In the genomic region with DNA sequence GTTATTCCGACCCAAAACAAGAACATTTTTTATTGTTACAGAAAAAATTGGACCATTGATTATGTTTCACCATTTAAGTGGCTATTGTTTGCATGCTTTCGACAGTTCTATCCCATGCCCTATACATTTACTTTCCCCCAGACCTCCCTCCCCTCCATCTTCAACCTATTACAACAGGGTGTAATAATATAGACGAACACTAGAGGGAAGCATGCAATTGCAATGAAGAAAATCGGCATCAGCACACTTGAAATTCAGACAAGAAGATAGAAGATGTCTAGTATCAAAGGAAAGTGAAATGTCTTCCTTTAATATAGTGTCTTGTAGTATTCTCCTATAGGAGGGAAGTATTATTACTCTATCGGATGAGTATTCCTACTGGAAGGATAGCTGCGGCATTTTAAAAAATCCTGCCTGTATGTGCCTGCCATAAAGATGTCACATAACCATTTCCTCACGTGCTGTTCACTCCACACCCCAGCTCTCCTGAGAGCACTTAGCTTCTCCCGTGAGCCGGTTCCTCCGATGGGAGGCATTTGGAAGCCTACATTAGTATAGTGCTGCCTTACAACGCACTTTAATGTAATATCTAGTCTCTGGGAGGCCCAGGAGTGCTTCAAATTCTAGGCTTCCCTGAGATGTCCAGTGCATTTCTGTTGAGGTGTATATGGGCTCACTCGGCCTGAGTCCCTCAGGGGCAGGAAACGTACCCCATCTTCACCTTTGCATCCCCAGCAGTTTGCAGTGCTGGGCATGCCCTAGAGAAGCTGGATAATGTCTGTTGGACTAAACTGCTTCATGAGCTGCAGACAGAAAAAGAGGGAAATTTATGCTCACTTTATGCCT, we compare ENCODE assay signal across 8 cellular contexts. TPM values are rescaled to one million over a fixed set of nuclear protein-coding genes. Genes with fewer than 3 reads are reported as not detected.
DNase-seq lines count a peak whose midpoint lies in the region; ATAC-seq, FAIRE-seq and TF ChIP-seq lines count a peak whose summit lies in the region.

No MANE protein-coding gene starts in this region.

- H3K23ac ChIP-seq in IMR-90 (ENCODE audit: low read depth, low read length) = no peak overlapping the region

- H2BK15ac ChIP-seq in IMR-90 (ENCODE audit: low read depth, low read length) = no peak overlapping the region

- H4K5ac ChIP-seq in IMR-90 (ENCODE audit: low read depth, low read length) = no peak overlapping the region

- H3K4me1 ChIP-seq in IMR-90 (ENCODE audit: control insufficient read depth, insufficient read depth, low read length) (no peaks in the 10 kb centered on the region), kidney (ENCODE audit: control insufficient read depth in 1 of 2, insufficient read depth in 1 of 2, low read depth in 1 of 2, low read length in 2 of 2) (peaks cover 0 to 3% of the 10 kb centered on the region in 2 donors), testis (no peaks in the 10 kb centered on the region)

- ATAC-seq in GM19468 (IDR thresholded peaks at IDR 0.05; ENCODE audit: extremely low read depth, unreplicated experiment) = peak; percentile 39
- ATAC-seq in IMR-90 (ENCODE audit: low read depth) = peak; percentile 90
- ATAC-seq in GM21528 (IDR thresholded peaks at IDR 0.05; ENCODE audit: low FRiP score, unreplicated experiment) = no peak

- H2BK20ac ChIP-seq in IMR-90 (ENCODE audit: low read depth, low read length) = no peak overlapping the region

- no peak overlapping the region for H3K4ac ChIP-seq in IMR-90 (ENCODE audit: low read depth, low read length)

- no peak overlapping the region for H2AK9ac ChIP-seq in IMR-90 (replicated peaks; ENCODE audit: low read depth, low read length, poor library complexity)

- H2AFZ ChIP-seq in IMR-90 (replicated peaks; ENCODE audit: low read length, poor library complexity) = no peak overlapping the region

- intact Hi-C loops in IMR-90 (cut with micrococcal nuclease) (loop anchor here (1.0 to 5.0 kb wide), 6 partner anchors 41 to 425 kb away; partner anchors contain the start of genes MED12L and SIAH2), MCF 10A (cut with micrococcal nuclease) (loop anchor here (1.0 to 5.0 kb wide), 6 partner anchors 43 to 425 kb away; no protein-coding TSS in a partner anchor), kidney (cut with DNase I) (loop anchor here (5.0 to 10.0 kb wide), 2 partner anchors 141 to 433 kb away; no protein-coding TSS in a partner anchor), testis (cut with DNase I; ENCODE audit: low total_unique reads) (loop anchor here (10.0 kb wide), 1 partner anchor 143 kb away; no protein-coding TSS in a partner anchor)

- peak; percentile 85 for FAIRE-seq in kidney (lab: Jason Lieb, UNC)

- no peak overlapping the region for H2BK5ac ChIP-seq in IMR-90 (ENCODE audit: low read depth, low read length, poor library complexity, severe bottlenecking)

- no peak overlapping the region for H3K4me2 ChIP-seq in IMR-90 (ENCODE audit: low read depth, low read length)

- no peak overlapping the region for H3K56ac ChIP-seq in IMR-90 (ENCODE audit: extremely low read depth, insufficient read depth, low read length)

- H3K4me3 Mint-ChIP-seq in MCF 10A (ENCODE audit: unreplicated experiment) = no peak overlapping the region

- in situ Hi-C loops in IMR-90 (cut with MboI; ENCODE audit: low sequenced_read_pairs) = loop anchor here (10.0 kb wide), 1 partner anchor 423 kb away; no protein-coding TSS in a partner anchor

- no peak overlapping the region for H2AK5ac ChIP-seq in IMR-90 (ENCODE audit: low read depth, low read length)

- H3K36me3 Mint-ChIP-seq in MCF 10A (ENCODE audit: insufficient read depth, unreplicated experiment) = no peaks in the 10 kb centered on the region

- WGBS in IMR-90 (ENCODE audit: extremely low coverage in 2 of 2, insufficient read length in 1 of 2), 2 experiments = no CpG with 5 or more reads among the region's 13 CpGs
- WGBS in testis, 2 donors = 11 to 16% methylated on average over 13 of the region's 13 CpGs

- H3K9ac ChIP-seq in IMR-90 (ENCODE audit: low read depth, low read length) (no peak overlapping the region), kidney (ENCODE audit: low read length in 2 of 2) (no peak overlapping the region)

- H3K27ac Mint-ChIP-seq in MCF 10A (ENCODE audit: low read depth, unreplicated experiment) = no peak overlapping the region

- DNase-seq in DMS 273 treated with DMSO at 0.1 percent for 48 hours (lab: John Stamatoyannopoulos, UW) (peak; percentile 29), IMR-90 (peak; percentile 70), NCI-H82 treated with DMSO at 0.1 percent for 48 hours (lab: John Stamatoyannopoulos, UW; ENCODE audit: unreplicated experiment) (peak; percentile 71), MCF 10A (ENCODE audit: unreplicated experiment) (peak; percentile 65), kidney (no peak), testis (no peak)

- CTCF ChIA-PET in IMR-90 (lab: Yijun Ruan, JAX) (interaction anchor here (0.5 to 2.5 kb wide), 9 partner anchors 13 to 421 kb away, joined by 3 to 8 read pairs (median 3); partner anchors contain the start of gene ERICH6), MCF 10A (lab: Yijun Ruan, JAX) (interaction anchor here (0.6 to 3.1 kb wide), 52 partner anchors 10 to 559 kb away, joined by 3 to 59 read pairs (median 4); partner anchors contain the start of genes ERICH6, MED12L and SIAH2)

- H3K27ac ChIP-seq in IMR-90 (ENCODE audit: insufficient read depth, low read length) (no peak overlapping the region), kidney (ENCODE audit: low read depth in 2 of 2, low read length in 2 of 2) (no peak overlapping the region), testis (no peak overlapping the region)

- TF ChIP-seq RAD21 in IMR-90 (IDR thresholded peaks at IDR 0.05; ENCODE audit: low read length) = peak; percentile 90

- H2BK120ac ChIP-seq in IMR-90 (ENCODE audit: low read depth, low read length) = no peak overlapping the region

- H3K27me3 ChIP-seq in IMR-90 (ENCODE audit: control insufficient read depth, insufficient read depth, low read length) (peaks cover 4% of the 10 kb centered on the region), testis (no peaks in the 10 kb centered on the region)

- H3K9me3 ChIP-seq in IMR-90 (ENCODE audit: control insufficient read depth, insufficient read depth, low read length) (no peaks in the 10 kb centered on the region; the same call in 1 of the 2 replicates), kidney (ENCODE audit: control insufficient read depth in 1 of 2, low read length in 2 of 2) (no peaks in the 10 kb centered on the region), testis (no peaks in the 10 kb centered on the region)

- no peaks in the 10 kb centered on the region for H3K9me3 Mint-ChIP-seq in MCF 10A (ENCODE audit: unreplicated experiment)

- H3K18ac ChIP-seq in IMR-90 (ENCODE audit: low read depth, low read length) = no peak overlapping the region

- no peak overlapping the region for H4K8ac ChIP-seq in IMR-90 (ENCODE audit: low read depth in 2 of 2, low read length in 2 of 2)

- H4K91ac ChIP-seq in IMR-90 (ENCODE audit: insufficient read depth, low read depth, low read length) = no peak overlapping the region

- H3K36me3 ChIP-seq in IMR-90 (ENCODE audit: control insufficient read depth, insufficient read depth, low read length) = no peaks in the 10 kb centered on the region
- H3K36me3 ChIP-seq in kidney (ENCODE audit: control insufficient read depth in 1 of 2, insufficient read depth in 2 of 2, low read length in 2 of 2) = no peaks in the 10 kb centered on the region
- H3K36me3 ChIP-seq in testis (ENCODE audit: low read depth, missing control alignments) = no peaks in the 10 kb centered on the region

- H3K4me3 ChIP-seq in IMR-90 (ENCODE audit: insufficient read depth, low read depth, low read length) = no peak overlapping the region
- no peak overlapping the region for H3K4me3 ChIP-seq in kidney (ENCODE audit: low read length in 2 of 2)
- H3K4me3 ChIP-seq in testis = no peak overlapping the region

- no peaks in the 10 kb centered on the region for H3K9me1 ChIP-seq in IMR-90 (ENCODE audit: insufficient read depth, low read length)

- no peaks in the 10 kb centered on the region for H3K27me3 Mint-ChIP-seq in MCF 10A (ENCODE audit: insufficient read depth, unreplicated experiment)

- H3K79me1 ChIP-seq in IMR-90 (ENCODE audit: low read depth in 1 of 2, low read length in 2 of 2) = no peaks in the 10 kb centered on the region

- dilution Hi-C loops in IMR-90 (cut with HindIII; ENCODE audit: low sequenced_read_pairs, unreplicated experiment) = no loop called here

- H3K4me1 Mint-ChIP-seq in MCF 10A (ENCODE audit: insufficient read depth, unreplicated experiment) = peaks cover 16% of the 10 kb centered on the region

- TF ChIP-seq CTCF in IMR-90 (conservative IDR thresholded peaks at IDR 0.05; ENCODE audit: low read depth, low read length) (peak; percentile 89), MCF 10A (IDR thresholded peaks at IDR 0.05; ENCODE audit: unreplicated experiment) (peak; percentile 77), kidney (IDR thresholded peaks at IDR 0.05; ENCODE audit: borderline replicate concordance, extremely low read depth, insufficient read depth) (peak; percentile 75), testis (IDR thresholded peaks at IDR 0.05) (peak; percentile 86 to 88 (median 86))

- no peaks in the 10 kb centered on the region for H4K20me1 ChIP-seq in IMR-90 (ENCODE audit: insufficient read depth, low read length)

- POLR2A ChIA-PET in IMR-90 (lab: Charles Lee; ENCODE audit: unreplicated experiment) (no interaction called here), MCF 10A (lab: Yijun Ruan, JAX) (interaction anchor here (0.7 to 5.8 kb wide), 4 partner anchors 9 to 143 kb away, joined by 3 to 47 read pairs (median 4); partner anchors contain the start of genes ERICH6 and SIAH2)

- TF ChIP-seq POLR2A in IMR-90 (IDR thresholded peaks at IDR 0.05; ENCODE audit: low read depth, low read length) = no peak
- TF ChIP-seq POLR2A in testis (IDR thresholded peaks at IDR 0.05) = no peak

- no peak overlapping the region for H3K14ac ChIP-seq in IMR-90 (replicated peaks; ENCODE audit: low read depth, low read length)

- BruUV-seq in IMR-90 (replicated peaks; lab: Mats Ljungman, UMichigan) (no TSS peak), MCF 10A (replicated peaks; lab: Mats Ljungman, UMichigan) (no TSS peak)

RNA-seq across cellular contexts. Expression of gene ERICH6, which starts 17.8 kb away (rescaled TPM):
- total RNA-seq in IMR-90 (2012; rRNA removed) (under 0.01 TPM in 1 of 2 replicates, not detected in the other), MCF 10A (2022) (not detected in 2 replicates), kidney (0.19 TPM), testis (10 to 100 TPM in 1 of 2 donors, 1 to 10 TPM in 1; 9.7 to 24.0 TPM)
- polyA plus RNA-seq in IMR-90 (2012; rRNA removed) (not detected in 2 replicates), kidney (ENCODE audit: insufficient read depth, low read depth, low replicate concordance) (not detected), testis (ENCODE audit: insufficient read depth, low read depth, low replicate concordance) (52.5 TPM)
- not detected in 2 replicates for polyA plus RNA-seq in IMR-90 (2012; cell fraction: cytosol; rRNA removed)
- 0.03 TPM in 1 of 2 replicates, not detected in the other for polyA plus RNA-seq in IMR-90 (2012; cell fraction: nucleus; rRNA removed; ENCODE audit: low replicate concordance)

RNA-seq across cellular contexts. Expression of gene SIAH2, which starts 41.5 kb away (rescaled TPM):
- total RNA-seq in IMR-90 (2012; rRNA removed) (24.7 and 26.1 TPM in 2 replicates), MCF 10A (2022) (20.0 and 35.4 TPM in 2 replicates), kidney (24.6 TPM), testis (10 to 100 TPM; 37.5 to 46.1 TPM)
- polyA plus RNA-seq in IMR-90 (2012; rRNA removed) (61.8 and 78.2 TPM in 2 replicates), kidney (ENCODE audit: insufficient read depth, low read depth, low replicate concordance) (16.9 TPM), testis (ENCODE audit: insufficient read depth, low read depth, low replicate concordance) (17.5 TPM)
- polyA plus RNA-seq in IMR-90 (2012; cell fraction: cytosol; rRNA removed) = 10.3 and 19.5 TPM in 2 replicates
- polyA plus RNA-seq in IMR-90 (2012; cell fraction: nucleus; rRNA removed; ENCODE audit: low replicate concordance) = 16.8 and 18.9 TPM in 2 replicates

Comparison
In these comparisons a context has a peak if more than half of its experiments do, and no peak if none do; other contexts are left out.
1. DNase-seq: peak in DMS 273 treated with DMSO at 0.1 percent for 48 hours (single experiment), IMR-90 (single experiment), NCI-H82 treated with DMSO at 0.1 percent for 48 hours (single experiment) and MCF 10A (single experiment); none in kidney (single experiment) and testis (single experiment).
2. Peak in every context shown above with its lines, with median percentiles within 50 percentile points of each other: CTCF ChIP-seq.